In the genomic region with DNA sequence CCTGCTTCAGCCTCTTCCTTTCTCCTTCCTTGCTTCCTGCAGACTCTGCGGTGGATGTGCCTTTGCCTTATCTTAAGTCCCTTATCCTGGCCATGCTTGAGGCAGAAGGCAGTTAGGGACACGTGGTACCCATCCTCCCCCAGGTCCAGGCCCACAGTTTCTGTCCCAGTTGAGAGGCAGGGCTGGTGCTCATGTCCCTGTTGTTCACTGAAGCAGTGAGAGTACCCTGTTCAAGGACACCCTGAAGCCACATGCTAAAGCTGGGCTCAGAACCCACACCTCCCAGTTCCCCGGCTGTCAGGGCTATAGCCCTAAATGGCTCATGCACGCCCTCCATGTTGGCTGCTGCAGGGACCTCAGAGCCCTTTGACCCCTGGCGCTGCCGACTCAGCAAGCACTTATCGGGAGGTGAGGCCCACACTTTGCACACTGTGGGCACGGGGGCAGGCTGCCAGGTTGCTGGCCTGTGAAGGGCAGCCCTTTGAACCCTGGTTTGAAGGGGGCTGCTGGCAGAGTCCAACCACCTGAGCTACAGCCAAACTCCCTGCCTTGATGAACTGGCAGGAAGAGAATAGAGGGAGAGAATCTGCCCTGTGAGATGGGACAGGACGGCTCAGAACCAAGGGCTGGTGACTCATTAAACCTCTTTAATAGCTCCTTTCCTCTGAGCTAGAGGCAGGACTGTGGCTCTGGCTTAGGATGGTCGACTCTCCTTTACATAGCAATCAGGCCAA, we compare ENCODE assay signal across 1 cellular context.
TF ChIP-seq lines count a peak whose summit lies in the region.

No MANE protein-coding gene starts in this region.

TF ChIP-seq in K562, 482 proteins besides CTCF, POLR2A, EP300 and RAD21 (continued from another document and continues in another):
- TF ChIP-seq JUND (IDR thresholded peaks at IDR 0.05; ENCODE audit: borderline replicate concordance, low read depth, low read length) (peak; percentile 36; the same call in 1 of the 2 replicates), JUND (tag; IDR thresholded peaks at IDR 0.05; ENCODE audit: borderline replicate concordance, low read depth, low read length) (no peak; the same call in 2 of the 3 replicates), SMARCA4 (IDR thresholded peaks at IDR 0.05) (peak; percentile 75; the same call in 1 of the 2 replicates), STAT5A (IDR thresholded peaks at IDR 0.05; ENCODE audit: borderline replicate concordance, low read length) (no peak), TFE3 (CRISPR knock-in tag; IDR thresholded peaks at IDR 0.05) (0 out of 2 replicates have a peak, but pooled peaks have one; percentile 18), PML (IDR thresholded peaks at IDR 0.05; ENCODE audit: low read length) (no peak), CXXC5 (CRISPR knock-in tag; IDR thresholded peaks at IDR 0.05) (peak; percentile 78), CCAR2 (IDR thresholded peaks at IDR 0.05; ENCODE audit: low read depth, low read length) (no peak), CREB3 (tag; conservative IDR thresholded peaks at IDR 0.05; ENCODE audit: low read depth) (peak; percentile 79; the same call in 1 of the 2 replicates), ZBTB2 (IDR thresholded peaks at IDR 0.05) (peak; percentile 29; the same call in 1 of the 2 replicates), MBD2 (IDR thresholded peaks at IDR 0.05; ENCODE audit: borderline replicate concordance, low read depth) (no peak), ZBTB26 (CRISPR knock-in tag; IDR thresholded peaks at IDR 0.05) (no peak), TGIF2 (CRISPR knock-in tag; IDR thresholded peaks at IDR 0.05) (no peak), ADNP (tag; IDR thresholded peaks at IDR 0.05) (no peak), HMG20B (CRISPR knock-in tag; IDR thresholded peaks at IDR 0.05) (no peak), PRPF4 (IDR thresholded peaks at IDR 0.05; ENCODE audit: insufficient read depth, low read depth, low read length, poor library complexity, severe bottlenecking) (no peak), CTBP1 (IDR thresholded peaks at IDR 0.05; ENCODE audit: borderline replicate concordance) (peak; percentile 98), ZNF12 (CRISPR knock-in tag; IDR thresholded peaks at IDR 0.05) (no peak), NFE2L1 (tag; IDR thresholded peaks at IDR 0.05; ENCODE audit: borderline replicate concordance, low read depth) (no peak), KAT7 (CRISPR knock-in tag; IDR thresholded peaks at IDR 0.05; ENCODE audit: borderline replicate concordance) (peak; percentile 63; the same call in 1 of the 2 replicates), PRDM10 (IDR thresholded peaks at IDR 0.05; ENCODE audit: partially characterized antibody) (no peak), NRF1 (conservative IDR thresholded peaks at IDR 0.05 in 1 of 2, IDR thresholded peaks at IDR 0.05 in 1 of 2) (peak; percentile 11 to 26; a peak in 1 of 4 replicates), DPF2 (IDR thresholded peaks at IDR 0.05) (peak; percentile 84), SRF (CRISPR knock-in tag; IDR thresholded peaks at IDR 0.05) (no peak), C11orf30 (IDR thresholded peaks at IDR 0.05; ENCODE audit: low read depth) (peak; percentile 42; the same call in 1 of the 2 replicates), SUPT5H (IDR thresholded peaks at IDR 0.05) (no peak), ZKSCAN3 (CRISPR knock-in tag; IDR thresholded peaks at IDR 0.05) (no peak), RBFOX2 (IDR thresholded peaks at IDR 0.05; ENCODE audit: low read depth, low read length) (peak; percentile 39; the same call in 1 of the 2 replicates), ARID1B (IDR thresholded peaks at IDR 0.05) (peak; percentile 86)
- TF ChIP-seq, protein P1, sequence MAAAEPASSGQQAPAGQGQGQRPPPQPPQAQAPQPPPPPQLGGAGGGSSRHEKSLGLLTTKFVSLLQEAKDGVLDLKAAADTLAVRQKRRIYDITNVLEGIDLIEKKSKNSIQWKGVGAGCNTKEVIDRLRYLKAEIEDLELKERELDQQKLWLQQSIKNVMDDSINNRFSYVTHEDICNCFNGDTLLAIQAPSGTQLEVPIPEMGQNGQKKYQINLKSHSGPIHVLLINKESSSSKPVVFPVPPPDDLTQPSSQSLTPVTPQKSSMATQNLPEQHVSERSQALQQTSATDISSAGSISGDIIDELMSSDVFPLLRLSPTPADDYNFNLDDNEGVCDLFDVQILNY (CRISPR knock-in tag; IDR thresholded peaks at IDR 0.05): no peak
- TF ChIP-seq, protein P2, sequence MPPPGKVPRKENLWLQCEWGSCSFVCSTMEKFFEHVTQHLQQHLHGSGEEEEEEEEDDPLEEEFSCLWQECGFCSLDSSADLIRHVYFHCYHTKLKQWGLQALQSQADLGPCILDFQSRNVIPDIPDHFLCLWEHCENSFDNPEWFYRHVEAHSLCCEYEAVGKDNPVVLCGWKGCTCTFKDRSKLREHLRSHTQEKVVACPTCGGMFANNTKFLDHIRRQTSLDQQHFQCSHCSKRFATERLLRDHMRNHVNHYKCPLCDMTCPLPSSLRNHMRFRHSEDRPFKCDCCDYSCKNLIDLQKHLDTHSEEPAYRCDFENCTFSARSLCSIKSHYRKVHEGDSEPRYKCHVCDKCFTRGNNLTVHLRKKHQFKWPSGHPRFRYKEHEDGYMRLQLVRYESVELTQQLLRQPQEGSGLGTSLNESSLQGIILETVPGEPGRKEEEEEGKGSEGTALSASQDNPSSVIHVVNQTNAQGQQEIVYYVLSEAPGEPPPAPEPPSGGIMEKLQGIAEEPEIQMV (tag; conservative IDR thresholded peaks at IDR 0.05; ENCODE audit: low read depth): no peak
- TF ChIP-seq, protein P3, sequence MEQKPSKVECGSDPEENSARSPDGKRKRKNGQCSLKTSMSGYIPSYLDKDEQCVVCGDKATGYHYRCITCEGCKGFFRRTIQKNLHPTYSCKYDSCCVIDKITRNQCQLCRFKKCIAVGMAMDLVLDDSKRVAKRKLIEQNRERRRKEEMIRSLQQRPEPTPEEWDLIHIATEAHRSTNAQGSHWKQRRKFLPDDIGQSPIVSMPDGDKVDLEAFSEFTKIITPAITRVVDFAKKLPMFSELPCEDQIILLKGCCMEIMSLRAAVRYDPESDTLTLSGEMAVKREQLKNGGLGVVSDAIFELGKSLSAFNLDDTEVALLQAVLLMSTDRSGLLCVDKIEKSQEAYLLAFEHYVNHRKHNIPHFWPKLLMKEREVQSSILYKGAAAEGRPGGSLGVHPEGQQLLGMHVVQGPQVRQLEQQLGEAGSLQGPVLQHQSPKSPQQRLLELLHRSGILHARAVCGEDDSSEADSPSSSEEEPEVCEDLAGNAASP (IDR thresholded peaks at IDR 0.05): no peak
- TF ChIP-seq, protein P4, sequence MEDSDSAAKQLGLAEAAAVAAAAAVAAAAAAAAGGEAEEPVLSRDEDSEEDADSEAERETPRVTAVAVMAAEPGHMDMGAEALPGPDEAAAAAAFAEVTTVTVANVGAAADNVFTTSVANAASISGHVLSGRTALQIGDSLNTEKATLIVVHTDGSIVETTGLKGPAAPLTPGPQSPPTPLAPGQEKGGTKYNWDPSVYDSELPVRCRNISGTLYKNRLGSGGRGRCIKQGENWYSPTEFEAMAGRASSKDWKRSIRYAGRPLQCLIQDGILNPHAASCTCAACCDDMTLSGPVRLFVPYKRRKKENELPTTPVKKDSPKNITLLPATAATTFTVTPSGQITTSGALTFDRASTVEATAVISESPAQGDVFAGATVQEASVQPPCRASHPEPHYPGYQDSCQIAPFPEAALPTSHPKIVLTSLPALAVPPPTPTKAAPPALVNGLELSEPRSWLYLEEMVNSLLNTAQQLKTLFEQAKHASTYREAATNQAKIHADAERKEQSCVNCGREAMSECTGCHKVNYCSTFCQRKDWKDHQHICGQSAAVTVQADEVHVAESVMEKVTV (CRISPR knock-in tag; IDR thresholded peaks at IDR 0.05): no peak
- TF ChIP-seq, protein P5, sequence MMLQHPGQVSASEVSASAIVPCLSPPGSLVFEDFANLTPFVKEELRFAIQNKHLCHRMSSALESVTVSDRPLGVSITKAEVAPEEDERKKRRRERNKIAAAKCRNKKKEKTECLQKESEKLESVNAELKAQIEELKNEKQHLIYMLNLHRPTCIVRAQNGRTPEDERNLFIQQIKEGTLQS (IDR thresholded peaks at IDR 0.05): no peak
- TF ChIP-seq, protein P5 (CRISPR knock-in tag; conservative IDR thresholded peaks at IDR 0.05): no peak
- TF ChIP-seq, protein P6, sequence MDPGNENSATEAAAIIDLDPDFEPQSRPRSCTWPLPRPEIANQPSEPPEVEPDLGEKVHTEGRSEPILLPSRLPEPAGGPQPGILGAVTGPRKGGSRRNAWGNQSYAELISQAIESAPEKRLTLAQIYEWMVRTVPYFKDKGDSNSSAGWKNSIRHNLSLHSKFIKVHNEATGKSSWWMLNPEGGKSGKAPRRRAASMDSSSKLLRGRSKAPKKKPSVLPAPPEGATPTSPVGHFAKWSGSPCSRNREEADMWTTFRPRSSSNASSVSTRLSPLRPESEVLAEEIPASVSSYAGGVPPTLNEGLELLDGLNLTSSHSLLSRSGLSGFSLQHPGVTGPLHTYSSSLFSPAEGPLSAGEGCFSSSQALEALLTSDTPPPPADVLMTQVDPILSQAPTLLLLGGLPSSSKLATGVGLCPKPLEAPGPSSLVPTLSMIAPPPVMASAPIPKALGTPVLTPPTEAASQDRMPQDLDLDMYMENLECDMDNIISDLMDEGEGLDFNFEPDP (CRISPR knock-in tag; IDR thresholded peaks at IDR 0.05): no peak
- TF ChIP-seq, protein P7, sequence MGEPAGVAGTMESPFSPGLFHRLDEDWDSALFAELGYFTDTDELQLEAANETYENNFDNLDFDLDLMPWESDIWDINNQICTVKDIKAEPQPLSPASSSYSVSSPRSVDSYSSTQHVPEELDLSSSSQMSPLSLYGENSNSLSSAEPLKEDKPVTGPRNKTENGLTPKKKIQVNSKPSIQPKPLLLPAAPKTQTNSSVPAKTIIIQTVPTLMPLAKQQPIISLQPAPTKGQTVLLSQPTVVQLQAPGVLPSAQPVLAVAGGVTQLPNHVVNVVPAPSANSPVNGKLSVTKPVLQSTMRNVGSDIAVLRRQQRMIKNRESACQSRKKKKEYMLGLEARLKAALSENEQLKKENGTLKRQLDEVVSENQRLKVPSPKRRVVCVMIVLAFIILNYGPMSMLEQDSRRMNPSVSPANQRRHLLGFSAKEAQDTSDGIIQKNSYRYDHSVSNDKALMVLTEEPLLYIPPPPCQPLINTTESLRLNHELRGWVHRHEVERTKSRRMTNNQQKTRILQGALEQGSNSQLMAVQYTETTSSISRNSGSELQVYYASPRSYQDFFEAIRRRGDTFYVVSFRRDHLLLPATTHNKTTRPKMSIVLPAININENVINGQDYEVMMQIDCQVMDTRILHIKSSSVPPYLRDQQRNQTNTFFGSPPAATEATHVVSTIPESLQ (CRISPR knock-in tag; IDR thresholded peaks at IDR 0.05): no peak
